ENCODE assay signal across 8 cellular contexts in the genomic region with DNA sequence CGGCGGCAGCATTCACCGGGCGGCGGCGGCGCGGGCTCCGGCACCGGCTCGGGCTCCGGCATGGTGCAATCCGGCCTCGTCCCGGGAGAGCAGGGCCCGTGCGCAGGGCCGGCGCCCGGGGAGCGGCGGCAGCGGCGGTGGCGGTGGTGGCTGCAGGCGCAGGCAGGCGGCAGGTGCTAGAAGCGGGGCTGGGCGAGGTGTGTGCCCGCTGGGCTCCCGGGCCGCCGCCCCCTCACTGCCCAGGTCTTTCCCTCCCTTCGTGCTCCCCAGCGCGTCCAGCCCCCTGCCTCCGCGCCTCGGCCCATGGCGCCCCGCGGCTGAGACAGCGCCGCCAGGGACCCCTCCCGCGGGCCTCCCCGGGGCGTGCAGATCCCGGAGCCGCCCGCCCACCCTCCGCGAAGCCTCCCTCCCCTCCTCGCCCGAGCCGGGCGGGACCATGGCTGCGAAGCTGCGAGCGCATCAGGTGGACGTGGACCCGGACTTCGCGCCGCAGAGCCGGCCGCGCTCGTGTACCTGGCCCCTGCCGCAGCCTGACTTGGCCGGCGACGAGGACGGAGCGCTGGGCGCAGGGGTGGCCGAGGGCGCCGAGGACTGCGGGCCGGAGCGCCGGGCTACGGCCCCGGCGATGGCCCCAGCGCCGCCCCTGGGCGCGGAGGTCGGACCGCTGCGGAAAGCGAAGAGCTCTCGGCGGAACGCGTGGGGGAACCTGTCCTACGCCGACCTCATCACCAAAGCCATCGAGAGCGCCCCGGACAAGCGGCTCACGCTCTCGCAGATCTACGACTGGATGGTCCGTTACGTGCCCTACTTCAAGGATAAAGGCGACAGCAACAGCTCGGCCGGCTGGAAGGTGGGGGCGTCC. TPM values are rescaled to one million over a fixed set of nuclear protein-coding genes. Genes with fewer than 3 reads are reported as not detected.
DNase-seq lines count a peak whose midpoint lies in the region; ATAC-seq and TF ChIP-seq lines count a peak whose summit lies in the region.

No MANE protein-coding gene starts in this region.

- no peak overlapping the region for H3K27ac ChIP-seq in HUES48 (ENCODE audit: low read depth, low read length)
- H3K27ac ChIP-seq in subcutaneous abdominal adipose tissue (ENCODE audit: low read depth, low read length) = no peak overlapping the region

- no peak for TF ChIP-seq CTCF in endothelial cell (IDR thresholded peaks at IDR 0.05; ENCODE audit: unreplicated experiment)

- H3K9ac ChIP-seq in HUES48 (ENCODE audit: low read depth, low read length) (no peak overlapping the region), subcutaneous abdominal adipose tissue (ENCODE audit: low read length in 5 of 5) (peak overlapping the region in 1 of 5 donors; percentile 31)

- DNase-seq in G401 (ENCODE audit: low spot score) (peak; percentile 22), islet precursor cell (peak; percentile 66), NCI-H1930 (lab: John Stamatoyannopoulos, UW) (no peak), endothelial cell (ENCODE audit: low spot score) (no peak)
- DNase-seq in activated T-helper 1 cell treated with anti-CD3 and anti-CD28 coated beads, Interleukin-12 subunit alpha, Interleukin-12 subunit beta, Interleukin-2, Interleukin-4 antibody, amounts not matched to agents 30 ng/mL and 10 ng/mL and 1 ng/mL, durations not matched to agents 14 hours and 24 hours and 36 hours (ENCODE audit: low spot score) = no peak

- H3K27me3 Mint-ChIP-seq in activated T-helper 1 cell treated with anti-CD3 and anti-CD28 coated beads, Interleukin-12 subunit alpha, Interleukin-12 subunit beta, Interleukin-2, Interleukin-4 antibody, amounts not matched to agents 30 ng/mL and 10 ng/mL and 1 ng/mL, durations not matched to agents 14 hours and 24 hours and 36 hours (ENCODE audit: insufficient read depth) = peaks cover 35% of the 10 kb centered on the region
- H3K27me3 Mint-ChIP-seq in endothelial cell (ENCODE audit: unreplicated experiment) = peaks cover 29% of the 10 kb centered on the region

- H3K27ac Mint-ChIP-seq in activated T-helper 1 cell treated with anti-CD3 and anti-CD28 coated beads, Interleukin-12 subunit alpha, Interleukin-12 subunit beta, Interleukin-2, Interleukin-4 antibody, amounts not matched to agents 30 ng/mL and 10 ng/mL and 1 ng/mL, durations not matched to agents 14 hours and 24 hours and 36 hours = no peak overlapping the region
- H3K27ac Mint-ChIP-seq in endothelial cell (ENCODE audit: unreplicated experiment) = no peak overlapping the region

- peak overlapping the region; percentile 56 for H3K4me3 Mint-ChIP-seq in activated T-helper 1 cell treated with anti-CD3 and anti-CD28 coated beads, Interleukin-12 subunit alpha, Interleukin-12 subunit beta, Interleukin-2, Interleukin-4 antibody, amounts not matched to agents 30 ng/mL and 10 ng/mL and 1 ng/mL, durations not matched to agents 14 hours and 24 hours and 36 hours
- no peak overlapping the region for H3K4me3 Mint-ChIP-seq in endothelial cell (ENCODE audit: unreplicated experiment)

- H3K36me3 ChIP-seq in HUES48 (ENCODE audit: control insufficient read depth, insufficient read depth, low read length) (no peaks in the 10 kb centered on the region), subcutaneous abdominal adipose tissue (ENCODE audit: control insufficient read depth in 5 of 5, insufficient read depth in 5 of 5, low read length in 5 of 5) (no peaks in the 10 kb centered on the region)

- ATAC-seq in GM19463 (IDR thresholded peaks at IDR 0.05; ENCODE audit: unreplicated experiment) = peak; percentile 15

- no peaks in the 10 kb centered on the region for H3K9me3 Mint-ChIP-seq in activated T-helper 1 cell treated with anti-CD3 and anti-CD28 coated beads, Interleukin-12 subunit alpha, Interleukin-12 subunit beta, Interleukin-2, Interleukin-4 antibody, amounts not matched to agents 30 ng/mL and 10 ng/mL and 1 ng/mL, durations not matched to agents 14 hours and 24 hours and 36 hours
- H3K9me3 Mint-ChIP-seq in endothelial cell (ENCODE audit: unreplicated experiment) = no peaks in the 10 kb centered on the region

- peaks cover 67% of the 10 kb centered on the region for H3K27me3 ChIP-seq in HUES48 (ENCODE audit: control insufficient read depth, insufficient read depth, low read length)
- peaks cover 0 to 23% (median 13%) of the 10 kb centered on the region in 5 donors for H3K27me3 ChIP-seq in subcutaneous abdominal adipose tissue (ENCODE audit: control insufficient read depth in 5 of 5, insufficient read depth in 4 of 5, low read length in 5 of 5)

- H3K4me1 ChIP-seq in HUES48 (ENCODE audit: control insufficient read depth, insufficient read depth, low read length) = peaks cover 43% of the 10 kb centered on the region
- peaks cover 0 to 44% (median 34%) of the 10 kb centered on the region in 5 donors for H3K4me1 ChIP-seq in subcutaneous abdominal adipose tissue (ENCODE audit: control insufficient read depth in 5 of 5, insufficient read depth in 5 of 5, low read length in 5 of 5)

- in situ Hi-C loops in G401 (cut with HindIII; ENCODE audit: low sequenced_read_pairs) = no loop called here

- intact Hi-C loops in activated T-helper 1 cell treated with anti-CD3 and anti-CD28 coated beads, Interleukin-12 subunit alpha, Interleukin-12 subunit beta, Interleukin-2, Interleukin-4 antibody, amounts not matched to agents 30 ng/mL and 10 ng/mL and 1 ng/mL, durations not matched to agents 14 hours and 24 hours and 36 hours (cut with micrococcal nuclease) = loop anchor here (1.0 kb wide), 1 partner anchor 21 kb away; no protein-coding TSS in a partner anchor

- H3K4me3 ChIP-seq in HUES48 (ENCODE audit: low read depth, low read length) (peak overlapping the region; percentile 57; the same call in 1 of the 2 replicates), subcutaneous abdominal adipose tissue (ENCODE audit: low read depth in 1 of 5, low read length in 5 of 5) (peak overlapping the region in 4 of 5 donors; percentile 48 to 65 (median 60))

- H3K9me3 ChIP-seq in HUES48 (ENCODE audit: control insufficient read depth, insufficient read depth, low read length) = no peaks in the 10 kb centered on the region
- H3K9me3 ChIP-seq in subcutaneous abdominal adipose tissue (ENCODE audit: control insufficient read depth in 5 of 5, low read length in 5 of 5) = no peaks in the 10 kb centered on the region

- no peaks in the 10 kb centered on the region for H3K36me3 Mint-ChIP-seq in activated T-helper 1 cell treated with anti-CD3 and anti-CD28 coated beads, Interleukin-12 subunit alpha, Interleukin-12 subunit beta, Interleukin-2, Interleukin-4 antibody, amounts not matched to agents 30 ng/mL and 10 ng/mL and 1 ng/mL, durations not matched to agents 14 hours and 24 hours and 36 hours (ENCODE audit: low read depth)
- H3K36me3 Mint-ChIP-seq in endothelial cell (ENCODE audit: low read depth, unreplicated experiment) = no peaks in the 10 kb centered on the region

- H3K4me1 Mint-ChIP-seq in activated T-helper 1 cell treated with anti-CD3 and anti-CD28 coated beads, Interleukin-12 subunit alpha, Interleukin-12 subunit beta, Interleukin-2, Interleukin-4 antibody, amounts not matched to agents 30 ng/mL and 10 ng/mL and 1 ng/mL, durations not matched to agents 14 hours and 24 hours and 36 hours (ENCODE audit: low read depth) = no peaks in the 10 kb centered on the region
- H3K4me1 Mint-ChIP-seq in endothelial cell (ENCODE audit: unreplicated experiment) = peaks cover 9% of the 10 kb centered on the region

RNA-seq across cellular contexts. Expression of a gene that starts 0.5 kb away (rescaled TPM):
- total RNA-seq in G401 (2014; rRNA removed; shearing (Covaris generic)) = 0.51 and 1.5 TPM in 2 replicates
- total RNA-seq in activated T-helper 1 cell treated with anti-CD3 and anti-CD28 coated beads, Interleukin-12 subunit alpha, Interleukin-12 subunit beta, Interleukin-2, Interleukin-4 antibody, amounts not matched to agents 30 ng/mL and 10 ng/mL and 1 ng/mL, durations not matched to agents 14 hours and 24 hours and 36 hours = not detected in 2 replicates
- 0.23 TPM for total RNA-seq in endothelial cell (ENCODE audit: unreplicated experiment)

Comparison
In these comparisons a context has a peak if more than half of its experiments do, and no peak if none do; other contexts are left out.
1. DNase-seq: peak in G401 (single experiment) and islet precursor cell (single experiment); none in activated T-helper 1 cell treated with anti-CD3 and anti-CD28 coated beads, Interleukin-12 subunit alpha, Interleukin-12 subunit beta, Interleukin-2, Interleukin-4 antibody, amounts not matched to agents 30 ng/mL and 10 ng/mL and 1 ng/mL, durations not matched to agents 14 hours and 24 hours and 36 hours (single experiment), NCI-H1930 (0 of 2) and endothelial cell (single experiment).